In the genomic region with DNA sequence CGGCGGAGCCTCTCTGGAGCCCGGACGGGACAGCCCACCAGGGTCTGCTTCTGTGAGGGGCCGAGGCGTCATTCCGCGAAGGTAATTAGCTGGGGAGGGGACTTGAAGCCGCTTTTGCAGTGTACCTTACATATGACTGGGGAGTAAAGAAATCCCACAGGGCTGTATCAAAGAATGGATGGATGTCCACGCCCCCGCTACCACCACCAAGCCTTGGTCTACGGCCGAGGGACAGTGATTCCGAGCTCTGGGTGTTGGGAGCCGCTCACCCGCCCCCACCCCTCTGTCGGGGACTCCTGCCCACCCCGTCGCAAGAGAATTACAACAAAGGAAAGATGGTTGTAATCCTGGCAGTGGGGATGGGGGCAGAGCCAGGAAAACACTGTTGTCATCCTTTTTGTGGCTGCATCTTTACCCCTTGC, we compare ENCODE assay signal across 1 cellular context.
TF ChIP-seq lines count a peak whose summit lies in the region.

No MANE protein-coding gene starts in this region.

TF ChIP-seq in K562, 482 proteins besides CTCF, POLR2A, EP300 and RAD21 (continued from another document):
- TF ChIP-seq, protein P1, sequence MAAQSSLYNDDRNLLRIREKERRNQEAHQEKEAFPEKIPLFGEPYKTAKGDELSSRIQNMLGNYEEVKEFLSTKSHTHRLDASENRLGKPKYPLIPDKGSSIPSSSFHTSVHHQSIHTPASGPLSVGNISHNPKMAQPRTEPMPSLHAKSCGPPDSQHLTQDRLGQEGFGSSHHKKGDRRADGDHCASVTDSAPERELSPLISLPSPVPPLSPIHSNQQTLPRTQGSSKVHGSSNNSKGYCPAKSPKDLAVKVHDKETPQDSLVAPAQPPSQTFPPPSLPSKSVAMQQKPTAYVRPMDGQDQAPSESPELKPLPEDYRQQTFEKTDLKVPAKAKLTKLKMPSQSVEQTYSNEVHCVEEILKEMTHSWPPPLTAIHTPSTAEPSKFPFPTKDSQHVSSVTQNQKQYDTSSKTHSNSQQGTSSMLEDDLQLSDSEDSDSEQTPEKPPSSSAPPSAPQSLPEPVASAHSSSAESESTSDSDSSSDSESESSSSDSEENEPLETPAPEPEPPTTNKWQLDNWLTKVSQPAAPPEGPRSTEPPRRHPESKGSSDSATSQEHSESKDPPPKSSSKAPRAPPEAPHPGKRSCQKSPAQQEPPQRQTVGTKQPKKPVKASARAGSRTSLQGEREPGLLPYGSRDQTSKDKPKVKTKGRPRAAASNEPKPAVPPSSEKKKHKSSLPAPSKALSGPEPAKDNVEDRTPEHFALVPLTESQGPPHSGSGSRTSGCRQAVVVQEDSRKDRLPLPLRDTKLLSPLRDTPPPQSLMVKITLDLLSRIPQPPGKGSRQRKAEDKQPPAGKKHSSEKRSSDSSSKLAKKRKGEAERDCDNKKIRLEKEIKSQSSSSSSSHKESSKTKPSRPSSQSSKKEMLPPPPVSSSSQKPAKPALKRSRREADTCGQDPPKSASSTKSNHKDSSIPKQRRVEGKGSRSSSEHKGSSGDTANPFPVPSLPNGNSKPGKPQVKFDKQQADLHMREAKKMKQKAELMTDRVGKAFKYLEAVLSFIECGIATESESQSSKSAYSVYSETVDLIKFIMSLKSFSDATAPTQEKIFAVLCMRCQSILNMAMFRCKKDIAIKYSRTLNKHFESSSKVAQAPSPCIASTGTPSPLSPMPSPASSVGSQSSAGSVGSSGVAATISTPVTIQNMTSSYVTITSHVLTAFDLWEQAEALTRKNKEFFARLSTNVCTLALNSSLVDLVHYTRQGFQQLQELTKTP (IDR thresholded peaks at IDR 0.05; ENCODE audit: low read depth in 1 of 2, partially characterized antibody in 2 of 2) = peak in 1 of 2 experiments; percentile 1
- TF ChIP-seq ZC3H8 (IDR thresholded peaks at IDR 0.05) (no peak), ZNF217 (CRISPR knock-in tag; IDR thresholded peaks at IDR 0.05) (no peak), EGR1 (conservative IDR thresholded peaks at IDR 0.05) (peak; percentile 68)
- TF ChIP-seq, protein P2, sequence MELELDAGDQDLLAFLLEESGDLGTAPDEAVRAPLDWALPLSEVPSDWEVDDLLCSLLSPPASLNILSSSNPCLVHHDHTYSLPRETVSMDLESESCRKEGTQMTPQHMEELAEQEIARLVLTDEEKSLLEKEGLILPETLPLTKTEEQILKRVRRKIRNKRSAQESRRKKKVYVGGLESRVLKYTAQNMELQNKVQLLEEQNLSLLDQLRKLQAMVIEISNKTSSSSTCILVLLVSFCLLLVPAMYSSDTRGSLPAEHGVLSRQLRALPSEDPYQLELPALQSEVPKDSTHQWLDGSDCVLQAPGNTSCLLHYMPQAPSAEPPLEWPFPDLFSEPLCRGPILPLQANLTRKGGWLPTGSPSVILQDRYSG (tag; conservative IDR thresholded peaks at IDR 0.05; ENCODE audit: low read depth) = 0 out of 2 replicates have a peak, but pooled peaks have one; percentile 2
